Comparison of ENCODE assay signal across 21 cellular contexts in genomic region chr10:77319557-77319956, GRCh38.
DNase-seq lines count a peak whose midpoint lies in the region; ATAC-seq and FAIRE-seq lines count a peak whose summit lies in the region.
"Had no signal": no experiment of that assay in that cellular context is flagged by ENCODE, and none has a peak within 500 bp of the region (broad histone marks: within the 10 kb centered on the region; RNA-seq: fewer than 3 reads in every experiment).

No MANE protein-coding gene starts in this region.

- 0 out of 2 replicates have a peak overlapping the region, but pooled peaks have one; percentile 63 for H3K27ac ChIP-seq in SJSA1
- H3K27ac ChIP-seq: cardiac muscle cell had no signal

- no peak for DNase-seq in activated naive CD8-positive, alpha-beta T cell treated with anti-CD3 and anti-CD28 coated beads, Interleukin-2, amount 50 U/mL, for 24 hours
- DNase-seq in activated naive CD8-positive, alpha-beta T cell treated with anti-CD3 and anti-CD28 coated beads for 36 hours, result no peak
- DNase-seq in SJSA1 (ENCODE audit: low read depth in 1 of 2, low spot score in 2 of 2), result no peak
- DNase-seq in fibroblast of the conjunctiva (ENCODE audit: low read depth), result peak; percentile 35
- no peak for DNase-seq in iPS-NIHi7 (ENCODE audit: extremely low spot score)
- no peak for DNase-seq in frontal cortex (ENCODE audit: low spot score in 2 of 2)
- no peak for DNase-seq in foreskin melanocyte
- DNase-seq: activated B cell treated with CpG ODN at 0.5 μM for 24 hours; activated CD4-positive, alpha-beta memory T cell treated with anti-CD3 and anti-CD28 coated beads, Interleukin-2, amount 10 ng/mL, durations not matched to agents 7 days and 5 days; activated T-cell treated with anti-CD3 and anti-CD28 coated beads, Interleukin-2, amount 50 U/mL, for 1 hour; CD4-positive, alpha-beta memory T cell; GM23248; islet precursor cell; natural killer cell; NCI-H1694; NCI-H526 treated with DMSO at 0.1 percent for 48 hours; posterior cingulate gyrus had no signal

- H3K4me3 ChIP-seq in SJSA1, result no peak overlapping the region
- H3K4me3 ChIP-seq: cardiac muscle cell, GM23248 had no signal

- no peak for FAIRE-seq in frontal cortex (lab: Jason Lieb, UNC)

- no peaks in the 10 kb centered on the region for H3K36me3 ChIP-seq in SJSA1
- H3K36me3 ChIP-seq: cardiac muscle cell had no signal

- ATAC-seq in activated naive CD8-positive, alpha-beta T cell treated with anti-CD3 and anti-CD28 coated beads, Interleukin-2, amount 50 U/mL, for 24 hours, result peak; percentile 53
- no peak for ATAC-seq in HG02571 (IDR thresholded peaks at IDR 0.05; ENCODE audit: unreplicated experiment)
- ATAC-seq: natural killer cell had no signal

- no peaks in the 10 kb centered on the region for H3K27me3 ChIP-seq in SJSA1 (replicated peaks)

- no peak overlapping the region for H3K27ac Mint-ChIP-seq in activated naive CD8-positive, alpha-beta T cell treated with anti-CD3 and anti-CD28 coated beads, Interleukin-2, amount 50 U/mL, for 24 hours
- no peak overlapping the region for H3K27ac Mint-ChIP-seq in activated naive CD8-positive, alpha-beta T cell treated with anti-CD3 and anti-CD28 coated beads for 36 hours
- H3K27ac Mint-ChIP-seq: activated B cell treated with CpG ODN at 0.5 μM for 24 hours; activated CD4-positive, alpha-beta memory T cell treated with anti-CD3 and anti-CD28 coated beads, Interleukin-2, amount 10 ng/mL, durations not matched to agents 7 days and 5 days; activated naive CD4-positive, alpha-beta T cell treated with anti-CD3 and anti-CD28 coated beads, Interleukin-2, amount 50 U/mL, for 24 hours; CD4-positive, alpha-beta memory T cell; memory B cell; natural killer cell had no signal

- no peak overlapping the region for H3K4me3 Mint-ChIP-seq in activated naive CD8-positive, alpha-beta T cell treated with anti-CD3 and anti-CD28 coated beads, Interleukin-2, amount 50 U/mL, for 24 hours
- no peak overlapping the region for H3K4me3 Mint-ChIP-seq in activated naive CD8-positive, alpha-beta T cell treated with anti-CD3 and anti-CD28 coated beads for 36 hours
- H3K4me3 Mint-ChIP-seq: activated B cell treated with CpG ODN at 0.5 μM for 24 hours; activated CD4-positive, alpha-beta memory T cell treated with anti-CD3 and anti-CD28 coated beads, Interleukin-2, amount 10 ng/mL, durations not matched to agents 7 days and 5 days; activated naive CD4-positive, alpha-beta T cell treated with anti-CD3 and anti-CD28 coated beads, Interleukin-2, amount 50 U/mL, for 24 hours; CD4-positive, alpha-beta memory T cell; memory B cell; natural killer cell had no signal

- H3K36me3 Mint-ChIP-seq in activated naive CD8-positive, alpha-beta T cell treated with anti-CD3 and anti-CD28 coated beads, Interleukin-2, amount 50 U/mL, for 24 hours (ENCODE audit: low read depth), result no peaks in the 10 kb centered on the region
- no peaks in the 10 kb centered on the region for H3K36me3 Mint-ChIP-seq in activated naive CD8-positive, alpha-beta T cell treated with anti-CD3 and anti-CD28 coated beads for 36 hours
- H3K36me3 Mint-ChIP-seq: activated naive CD4-positive, alpha-beta T cell treated with anti-CD3 and anti-CD28 coated beads, Interleukin-2, amount 50 U/mL, for 24 hours; CD4-positive, alpha-beta memory T cell; memory B cell; natural killer cell had no signal

- peaks cover 4% of the 10 kb centered on the region; the same call in 1 of the 2 replicates for H3K9me3 ChIP-seq in SJSA1 (replicated peaks)

- no peaks in the 10 kb centered on the region for H3K9me3 Mint-ChIP-seq in activated naive CD8-positive, alpha-beta T cell treated with anti-CD3 and anti-CD28 coated beads, Interleukin-2, amount 50 U/mL, for 24 hours
- peaks cover 4% of the 10 kb centered on the region for H3K9me3 Mint-ChIP-seq in activated naive CD8-positive, alpha-beta T cell treated with anti-CD3 and anti-CD28 coated beads for 36 hours
- H3K9me3 Mint-ChIP-seq: activated B cell treated with CpG ODN at 0.5 μM for 24 hours; activated CD4-positive, alpha-beta memory T cell treated with anti-CD3 and anti-CD28 coated beads, Interleukin-2, amount 10 ng/mL, durations not matched to agents 7 days and 5 days; activated naive CD4-positive, alpha-beta T cell treated with anti-CD3 and anti-CD28 coated beads, Interleukin-2, amount 50 U/mL, for 24 hours; memory B cell; natural killer cell had no signal

- H3K27me3 Mint-ChIP-seq in activated naive CD8-positive, alpha-beta T cell treated with anti-CD3 and anti-CD28 coated beads, Interleukin-2, amount 50 U/mL, for 24 hours, result no peaks in the 10 kb centered on the region
- no peaks in the 10 kb centered on the region for H3K27me3 Mint-ChIP-seq in activated naive CD8-positive, alpha-beta T cell treated with anti-CD3 and anti-CD28 coated beads for 36 hours
- H3K27me3 Mint-ChIP-seq: activated B cell treated with CpG ODN at 0.5 μM for 24 hours; activated CD4-positive, alpha-beta memory T cell treated with anti-CD3 and anti-CD28 coated beads, Interleukin-2, amount 10 ng/mL, durations not matched to agents 7 days and 5 days; CD4-positive, alpha-beta memory T cell had no signal

- peaks cover 32% of the 10 kb centered on the region for H3K4me1 ChIP-seq in SJSA1 (replicated peaks)

- H3K4me1 Mint-ChIP-seq in activated naive CD8-positive, alpha-beta T cell treated with anti-CD3 and anti-CD28 coated beads, Interleukin-2, amount 50 U/mL, for 24 hours, result no peaks in the 10 kb centered on the region
- H3K4me1 Mint-ChIP-seq in activated naive CD8-positive, alpha-beta T cell treated with anti-CD3 and anti-CD28 coated beads for 36 hours, result no peaks in the 10 kb centered on the region
- H3K4me1 Mint-ChIP-seq: activated B cell treated with CpG ODN at 0.5 μM for 24 hours; activated CD4-positive, alpha-beta memory T cell treated with anti-CD3 and anti-CD28 coated beads, Interleukin-2, amount 10 ng/mL, durations not matched to agents 7 days and 5 days; activated naive CD4-positive, alpha-beta T cell treated with anti-CD3 and anti-CD28 coated beads, Interleukin-2, amount 50 U/mL, for 24 hours; CD4-positive, alpha-beta memory T cell; memory B cell; natural killer cell had no signal
